In genomic region chr12:71782007-71782406, GRCh38 we compare ENCODE assay signal across 13 cellular contexts. TPM values are rescaled to one million over a fixed set of nuclear protein-coding genes. Genes with fewer than 3 reads are reported as not detected.
A peak's percentile ranks its signal among the peaks of the same experiment; 100 is the strongest.
DNase-seq lines count a peak whose midpoint lies in the region; ATAC-seq and TF ChIP-seq lines count a peak whose summit lies in the region.
"Had no signal": no experiment of that assay in that cellular context is flagged by ENCODE, and none has a peak within 500 bp of the region (broad histone marks: within the 10 kb centered on the region; RNA-seq: fewer than 3 reads in every experiment).

No MANE protein-coding gene starts in this region.

- no peak overlapping the region for H3K4me3 Mint-ChIP-seq in stimulated activated memory B cell treated with anti-CD40 and anti-IgM and Interleukin-4, amounts not matched to agents 10 μg/mL and 1 μg/mL and 100 μg/mL, for 72 hours
- H3K4me3 Mint-ChIP-seq in osteocyte (ENCODE audit: unreplicated experiment): no peak overlapping the region
- H3K4me3 Mint-ChIP-seq: CD8-positive, alpha-beta T cell; effector memory CD8-positive, alpha-beta T cell had no signal

- TF ChIP-seq POLR2A in vagina (IDR thresholded peaks at IDR 0.05): no peak

- H3K36me3 ChIP-seq in vagina: peaks cover 0 to 18% of the 10 kb centered on the region in 2 donors

- H3K27ac Mint-ChIP-seq in stimulated activated memory B cell treated with anti-CD40 and anti-IgM and Interleukin-4, amounts not matched to agents 10 μg/mL and 1 μg/mL and 100 μg/mL, for 72 hours: peak overlapping the region; percentile 46
- no peak overlapping the region for H3K27ac Mint-ChIP-seq in osteocyte (ENCODE audit: unreplicated experiment)

- no peaks in the 10 kb centered on the region for H3K27me3 ChIP-seq in vagina
- H3K27me3 ChIP-seq: brain microvascular endothelial cell had no signal

- no peaks in the 10 kb centered on the region for H3K9me3 Mint-ChIP-seq in stimulated activated memory B cell treated with anti-CD40 and anti-IgM and Interleukin-4, amounts not matched to agents 10 μg/mL and 1 μg/mL and 100 μg/mL, for 72 hours
- no peaks in the 10 kb centered on the region for H3K9me3 Mint-ChIP-seq in osteocyte (ENCODE audit: unreplicated experiment)
- H3K9me3 Mint-ChIP-seq: CD8-positive, alpha-beta T cell; effector memory CD8-positive, alpha-beta T cell had no signal

- peaks cover 3% of the 10 kb centered on the region for H3K4me1 ChIP-seq in vagina

- no peak overlapping the region for H3K27ac ChIP-seq in vagina
- H3K27ac ChIP-seq: brain microvascular endothelial cell had no signal

- H3K36me3 Mint-ChIP-seq in stimulated activated memory B cell treated with anti-CD40 and anti-IgM and Interleukin-4, amounts not matched to agents 10 μg/mL and 1 μg/mL and 100 μg/mL, for 72 hours: peaks cover 39% of the 10 kb centered on the region
- H3K36me3 Mint-ChIP-seq in osteocyte (ENCODE audit: unreplicated experiment): peaks cover 22% of the 10 kb centered on the region

- H3K4me3 ChIP-seq in vagina: no peak overlapping the region

- TF ChIP-seq CTCF in osteocyte (IDR thresholded peaks at IDR 0.05) (no peak), vagina (IDR thresholded peaks at IDR 0.05) (no peak)

- H3K27me3 Mint-ChIP-seq in stimulated activated memory B cell treated with anti-CD40 and anti-IgM and Interleukin-4, amounts not matched to agents 10 μg/mL and 1 μg/mL and 100 μg/mL, for 72 hours: no peaks in the 10 kb centered on the region
- H3K27me3 Mint-ChIP-seq in osteocyte (ENCODE audit: unreplicated experiment): no peaks in the 10 kb centered on the region
- H3K27me3 Mint-ChIP-seq: effector memory CD8-positive, alpha-beta T cell had no signal

- DNase-seq in NOMO-1 treated with DMSO at 0.1 percent for 48 hours (lab: John Stamatoyannopoulos, UW; ENCODE audit: unreplicated experiment) (peak; percentile 47), osteocyte (ENCODE audit: extremely low spot score, unreplicated experiment) (no peak), vagina (ENCODE audit: extremely low spot score in 2 of 2) (no peak), NCI-H146 (lab: John Stamatoyannopoulos, UW) (no peak)
- DNase-seq: activated naive CD4-positive, alpha-beta T cell treated with Interleukin-2 at 50 U/mL for 16 hours; brain microvascular endothelial cell; CD8-positive, alpha-beta T cell; effector memory CD8-positive, alpha-beta T cell; NCI-H1092 treated with DMSO at 0.1 percent for 48 hours; Right ventricle myocardium superior had no signal

- intact Hi-C loops in vagina (cut with DNase I): no loop called here

- H3K9me3 ChIP-seq in vagina: no peaks in the 10 kb centered on the region

- peaks cover 26% of the 10 kb centered on the region for H3K4me1 Mint-ChIP-seq in stimulated activated memory B cell treated with anti-CD40 and anti-IgM and Interleukin-4, amounts not matched to agents 10 μg/mL and 1 μg/mL and 100 μg/mL, for 72 hours
- peaks cover 1% of the 10 kb centered on the region for H3K4me1 Mint-ChIP-seq in osteocyte (ENCODE audit: unreplicated experiment)

- ATAC-seq in GM19035 (IDR thresholded peaks at IDR 0.05; ENCODE audit: unreplicated experiment) (peak; percentile 42), HG02973 (IDR thresholded peaks at IDR 0.05; ENCODE audit: unreplicated experiment) (peak; percentile 63)
- peak; percentile 88 for ATAC-seq in stimulated activated memory B cell treated with anti-CD40 and anti-IgM and Interleukin-4, amounts not matched to agents 10 μg/mL and 1 μg/mL and 100 μg/mL, for 72 hours
- ATAC-seq: CD8-positive, alpha-beta T cell; effector memory CD8-positive, alpha-beta T cell had no signal

RNA-seq across cellular contexts. Expression of gene RAB21, which starts 27.3 kb away (rescaled TPM):
- total RNA-seq in osteocyte (70.6 and 75.7 TPM in 2 replicates), vagina (21.1 TPM)

RNA-seq across cellular contexts. Expression of gene TBC1D15, which starts 57.6 kb away (rescaled TPM):
- total RNA-seq in osteocyte (50.9 and 52.2 TPM in 2 replicates), vagina (40.5 TPM)
